7 cellular contexts compared by ENCODE assay signal in genomic region chr15:35546581-35547381, GRCh38. TPM values are rescaled to one million over a fixed set of nuclear protein-coding genes. Genes with fewer than 3 reads are reported as not detected.
DNase-seq lines count a peak whose midpoint lies in the region; ATAC-seq and TF ChIP-seq lines count a peak whose summit lies in the region.

No MANE protein-coding gene starts in this region.

- H3K9me3 ChIP-seq in lung (ENCODE audit: control insufficient read depth in 2 of 2, insufficient read depth in 1 of 2, low read length in 1 of 2) (no peaks in the 10 kb centered on the region), upper lobe of left lung (no peaks in the 10 kb centered on the region)

- H3K36me3 ChIP-seq in lung (ENCODE audit: control insufficient read depth in 2 of 2, insufficient read depth in 2 of 2, low read length in 2 of 2) = no peaks in the 10 kb centered on the region
- no peaks in the 10 kb centered on the region for H3K36me3 ChIP-seq in upper lobe of left lung

- TF ChIP-seq EP300 in upper lobe of left lung (IDR thresholded peaks at IDR 0.05) = no peak

- no peaks in the 10 kb centered on the region for H3K36me3 Mint-ChIP-seq in brain

- H3K27me3 Mint-ChIP-seq in brain = no peaks in the 10 kb centered on the region

- no peak for TF ChIP-seq CTCF in brain (conservative IDR thresholded peaks at IDR 0.05)
- TF ChIP-seq CTCF in lung (IDR thresholded peaks at IDR 0.05; ENCODE audit: control extremely low read depth, extremely low read depth) = no peak
- TF ChIP-seq CTCF in upper lobe of left lung (IDR thresholded peaks at IDR 0.05) = no peak

- WGBS in lung, 2 donors = 70 to 85% methylated on average over 11 of the region's 11 CpGs
- 71% methylated on average over 11 of the region's 11 CpGs for WGBS in upper lobe of left lung, 2 donors

- H3K27me3 ChIP-seq in lung (ENCODE audit: control insufficient read depth, insufficient read depth) (no peaks in the 10 kb centered on the region), upper lobe of left lung (no peaks in the 10 kb centered on the region)

- peaks cover 16% of the 10 kb centered on the region for H3K4me1 Mint-ChIP-seq in brain

- H3K27ac Mint-ChIP-seq in brain = peak overlapping the region; percentile 20 to 99 (median 86)

- H3K27ac ChIP-seq in lung (ENCODE audit: low read depth in 1 of 2, low read length in 1 of 2) = peak overlapping the region; percentile 98 to 99
- peak overlapping the region; percentile 96 to 97 (median 96) for H3K27ac ChIP-seq in upper lobe of left lung

- H3K4me1 ChIP-seq in lung (ENCODE audit: control insufficient read depth in 2 of 2, insufficient read depth in 2 of 2, low read length in 2 of 2) = peaks cover 0 to 3% of the 10 kb centered on the region in 2 donors
- H3K4me1 ChIP-seq in upper lobe of left lung = peaks cover 13 to 20% (median 16%) of the 10 kb centered on the region in 4 donors

- no peak for DNase-seq in lung (ENCODE audit: low spot score)
- DNase-seq in upper lobe of left lung = no peak
- no peak for DNase-seq in NCI-H128 (lab: John Stamatoyannopoulos, UW; ENCODE audit: unreplicated experiment)
- DNase-seq in NCI-H2196 treated with DMSO at 0.1 percent for 48 hours (lab: John Stamatoyannopoulos, UW; ENCODE audit: unreplicated experiment) = no peak

- H3K4me3 ChIP-seq in lung (peak overlapping the region; percentile 93), upper lobe of left lung (peak overlapping the region; percentile 54 to 66 (median 60))

- ATAC-seq in GM19395 (IDR thresholded peaks at IDR 0.05; ENCODE audit: unreplicated experiment) = peak; percentile 18
- peak; percentile 10 for ATAC-seq in HG03457 (IDR thresholded peaks at IDR 0.05; ENCODE audit: unreplicated experiment)
- no peak for ATAC-seq in lung (ENCODE audit: insufficient read depth, low FRiP score)
- peak; percentile 2 to 23 for ATAC-seq in upper lobe of left lung (ENCODE audit: low FRiP score in 2 of 2)

- no peak for TF ChIP-seq POLR2A in upper lobe of left lung (IDR thresholded peaks at IDR 0.05)

- peak overlapping the region; percentile 80 to 98 (median 87) for H3K4me3 Mint-ChIP-seq in brain

- H3K9me3 Mint-ChIP-seq in brain = peaks cover 0 to 3% (median 2%) of the 10 kb centered on the region in 5 experiments

RNA-seq across cellular contexts. Expression of gene DPH6, which starts 0.8 kb away (rescaled TPM):
- polyA plus RNA-seq in brain (ENCODE audit: insufficient read depth, low read depth, low replicate concordance) (8.1 TPM), lung (1 to 10 TPM; 5.5 to 8.7 TPM)
- total RNA-seq in lung (10 to 100 TPM; 20.9 to 55.1 TPM), upper lobe of left lung (10 to 100 TPM in 4 of 6 donors, 1 to 10 TPM in 2; 6.3 to 48.2 (median 14.6) TPM)
